21 cellular contexts compared by ENCODE assay signal in the genomic region with DNA sequence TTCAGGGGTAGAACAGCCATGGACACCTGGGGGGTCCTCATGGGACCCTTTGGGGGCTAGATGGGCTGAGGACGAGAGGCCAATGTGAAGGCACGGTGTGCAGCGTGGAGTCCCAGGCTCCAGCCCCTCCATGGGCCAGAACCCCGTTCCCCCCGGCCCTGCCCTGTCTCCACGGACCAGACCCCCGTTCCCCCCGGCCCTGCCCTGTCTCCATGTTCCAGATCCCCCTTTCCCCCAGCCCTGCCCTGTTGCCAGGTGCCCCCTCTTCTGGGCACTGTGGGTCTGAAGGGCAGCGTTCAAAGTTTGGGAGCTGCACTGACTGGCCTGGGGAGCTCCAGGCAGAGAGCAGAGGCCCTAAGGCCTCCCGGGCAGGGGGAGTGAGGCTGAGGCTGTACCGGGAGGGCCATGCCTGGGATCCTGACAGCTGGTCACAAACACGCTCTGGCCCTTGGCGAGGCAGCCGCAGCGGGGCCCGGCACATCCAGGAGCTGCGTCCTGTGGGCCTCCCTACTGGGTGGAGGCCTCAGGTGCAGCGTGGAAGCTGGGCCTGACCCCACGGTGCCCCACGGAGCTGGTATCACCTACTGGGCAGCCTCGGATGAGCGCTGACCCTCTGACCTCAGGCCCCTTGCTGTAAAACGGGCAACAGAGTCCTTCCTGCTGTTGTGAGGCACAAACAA. TPM values are rescaled to one million over a fixed set of nuclear protein-coding genes. Genes with fewer than 3 reads are reported as not detected.
DNase-seq lines count a peak whose midpoint lies in the region; ATAC-seq and TF ChIP-seq lines count a peak whose summit lies in the region.
"Had no signal": no experiment of that assay in that cellular context is flagged by ENCODE, and none has a peak within 500 bp of the region (broad histone marks: within the 10 kb centered on the region; RNA-seq: fewer than 3 reads in every experiment).

No MANE protein-coding gene starts in this region.

- no peaks in the 10 kb centered on the region for H3K4me1 ChIP-seq in osteoblast (ENCODE audit: insufficient read depth, low read length)
- H3K4me1 ChIP-seq in adrenal gland (replicated peaks in 1 of 2): no peaks in the 10 kb centered on the region
- H3K4me1 ChIP-seq: A549, HAP-1 had no signal

- H2AFZ ChIP-seq in osteoblast (ENCODE audit: low read length): no peak overlapping the region

- TF ChIP-seq CTCF in natural killer cell (IDR thresholded peaks at IDR 0.05): no peak
- TF ChIP-seq CTCF in glutamatergic neuron (IDR thresholded peaks at IDR 0.05; ENCODE audit: partially characterized antibody, unreplicated experiment): no peak
- TF ChIP-seq CTCF in osteoblast (IDR thresholded peaks at IDR 0.05; ENCODE audit: extremely low read depth, low read depth, low read length): no peak
- TF ChIP-seq CTCF in adrenal gland (IDR thresholded peaks at IDR 0.05): no peak

- intact Hi-C loops in natural killer cell (cut with micrococcal nuclease): no loop called here
- intact Hi-C loops in adrenal gland (cut with DNase I): no loop called here

- no peaks in the 10 kb centered on the region for H3K27me3 Mint-ChIP-seq in natural killer cell treated with Interleukin-12 subunit alpha and Interleukin-12 subunit beta and Interleukin-15 and Interleukin-18, amount 100 ng/mL, for 72 hours
- no peaks in the 10 kb centered on the region for H3K27me3 Mint-ChIP-seq in natural killer cell (ENCODE audit: low read depth in 2 of 2)
- peaks cover 5% of the 10 kb centered on the region for H3K27me3 Mint-ChIP-seq in glutamatergic neuron (ENCODE audit: unreplicated experiment)
- H3K27me3 Mint-ChIP-seq: CD4-positive, alpha-beta memory T cell had no signal

- H3K4me1 Mint-ChIP-seq in natural killer cell treated with Interleukin-12 subunit alpha and Interleukin-12 subunit beta and Interleukin-15 and Interleukin-18, amount 100 ng/mL, for 72 hours (ENCODE audit: low read depth in 2 of 2): peaks cover 0 to 2% of the 10 kb centered on the region in 2 donors
- H3K4me1 Mint-ChIP-seq in natural killer cell: peaks cover 0 to 15% of the 10 kb centered on the region in 2 donors
- peaks cover 2% of the 10 kb centered on the region for H3K4me1 Mint-ChIP-seq in glutamatergic neuron (ENCODE audit: low read depth, unreplicated experiment)
- H3K4me1 Mint-ChIP-seq: CD4-positive, alpha-beta memory T cell had no signal

- H3K4me3 ChIP-seq in osteoblast (ENCODE audit: insufficient read depth, low read length) (no peak overlapping the region), adrenal gland (no peak overlapping the region)
- H3K4me3 ChIP-seq: A549; BLaER1 treated with 17β-estradiol and CSF1 and Interleukin-3, amounts not matched to agents 10 nM and 100 nM; HAP-1 had no signal

- H3K79me2 ChIP-seq in osteoblast (ENCODE audit: insufficient read depth, low read length): no peaks in the 10 kb centered on the region

- no peaks in the 10 kb centered on the region for H3K27me3 ChIP-seq in osteoblast (ENCODE audit: insufficient read depth, low read length)
- no peaks in the 10 kb centered on the region for H3K27me3 ChIP-seq in adrenal gland
- H3K27me3 ChIP-seq: BLaER1 treated with 17β-estradiol and CSF1 and Interleukin-3, amounts not matched to agents 10 nM and 100 nM had no signal

- no peak overlapping the region for H3K27ac ChIP-seq in osteoblast (ENCODE audit: low read depth, low read length)
- no peak overlapping the region for H3K27ac ChIP-seq in adrenal gland
- H3K27ac ChIP-seq: A549; BLaER1 treated with 17β-estradiol and CSF1 and Interleukin-3, amounts not matched to agents 10 nM and 100 nM had no signal

- TF ChIP-seq POLR2A in adrenal gland (IDR thresholded peaks at IDR 0.05): no peak

- no peak overlapping the region for H3K4me3 Mint-ChIP-seq in natural killer cell treated with Interleukin-12 subunit alpha and Interleukin-12 subunit beta and Interleukin-15 and Interleukin-18, amount 100 ng/mL, for 72 hours
- no peak overlapping the region for H3K4me3 Mint-ChIP-seq in natural killer cell
- no peak overlapping the region for H3K4me3 Mint-ChIP-seq in glutamatergic neuron (ENCODE audit: unreplicated experiment)
- H3K4me3 Mint-ChIP-seq: CD4-positive, alpha-beta memory T cell; HFFc6 had no signal

- H4K20me1 ChIP-seq in osteoblast (ENCODE audit: insufficient read depth, low read length): peaks cover 4% of the 10 kb centered on the region

- H3K4me2 ChIP-seq in osteoblast (ENCODE audit: insufficient read depth, low read length): no peak overlapping the region
- H3K4me2 ChIP-seq: A549; BLaER1 treated with 17β-estradiol and CSF1 and Interleukin-3, amounts not matched to agents 10 nM and 100 nM had no signal

- 75 to 92% (median 89%) methylated on average over 7 to 23 of the region's 23 CpGs for WGBS in adrenal gland, 4 donors

- no peaks in the 10 kb centered on the region for H3K36me3 Mint-ChIP-seq in natural killer cell treated with Interleukin-12 subunit alpha and Interleukin-12 subunit beta and Interleukin-15 and Interleukin-18, amount 100 ng/mL, for 72 hours
- H3K36me3 Mint-ChIP-seq in natural killer cell (no peaks in the 10 kb centered on the region), glutamatergic neuron (ENCODE audit: unreplicated experiment) (no peaks in the 10 kb centered on the region)

- H3K36me3 ChIP-seq in osteoblast (ENCODE audit: insufficient read depth, low read length): peaks cover 11% of the 10 kb centered on the region
- peaks cover 0 to 17% of the 10 kb centered on the region in 2 donors for H3K36me3 ChIP-seq in adrenal gland (replicated peaks in 1 of 2)
- H3K36me3 ChIP-seq: BE2C had no signal

- no peak overlapping the region for H3K27ac Mint-ChIP-seq in natural killer cell treated with Interleukin-12 subunit alpha and Interleukin-12 subunit beta and Interleukin-15 and Interleukin-18, amount 100 ng/mL, for 72 hours
- H3K27ac Mint-ChIP-seq in natural killer cell: no peak overlapping the region
- no peak overlapping the region for H3K27ac Mint-ChIP-seq in glutamatergic neuron (ENCODE audit: unreplicated experiment)
- H3K27ac Mint-ChIP-seq: HFFc6 had no signal

- no peaks in the 10 kb centered on the region for H3K9me3 ChIP-seq in osteoblast (ENCODE audit: low read depth, low read length)
- H3K9me3 ChIP-seq in adrenal gland (replicated peaks in 1 of 3): no peaks in the 10 kb centered on the region
- H3K9me3 ChIP-seq: A549; BE2C; BLaER1 treated with 17β-estradiol and CSF1 and Interleukin-3, amounts not matched to agents 10 nM and 100 nM; HAP-1 had no signal

- no peaks in the 10 kb centered on the region for H3K9me3 Mint-ChIP-seq in natural killer cell treated with Interleukin-12 subunit alpha and Interleukin-12 subunit beta and Interleukin-15 and Interleukin-18, amount 100 ng/mL, for 72 hours
- H3K9me3 Mint-ChIP-seq in natural killer cell (no peaks in the 10 kb centered on the region), glutamatergic neuron (ENCODE audit: unreplicated experiment) (peaks cover 3% of the 10 kb centered on the region)
- H3K9me3 Mint-ChIP-seq: HFFc6 had no signal

- DNase-seq in natural killer cell treated with Interleukin-12 subunit alpha and Interleukin-12 subunit beta and Interleukin-15 and Interleukin-18, amount 100 ng/mL, for 72 hours (ENCODE audit: low spot score): peak; percentile 58
- DNase-seq in natural killer cell (no peak), glutamatergic neuron (peak; percentile 15), osteoblast (ENCODE audit: insufficient read length, low spot score, missing footprints) (peak; percentile 81), NCI-H2227 treated with DMSO at 0.1 percent for 48 hours (lab: John Stamatoyannopoulos, UW) (no peak), adrenal gland (no peak)
- DNase-seq: 8988T; ACHN; AML-193; BE2C; Calu3; CD4-positive, alpha-beta memory T cell; COR-L47; DMS53; DMS79 treated with DMSO at 0.1 percent for 48 hours; GOT3; HFFc6 had no signal

- ATAC-seq in natural killer cell treated with Interleukin-12 subunit alpha and Interleukin-12 subunit beta and Interleukin-15 and Interleukin-18, amount 100 ng/mL, for 72 hours: no peak
- no peak for ATAC-seq in natural killer cell
- ATAC-seq in HG03159 (IDR thresholded peaks at IDR 0.05; ENCODE audit: unreplicated experiment): no peak

RNA-seq across cellular contexts. Expression of a gene that starts 8.9 kb away (rescaled TPM):
- total RNA-seq in natural killer cell treated with Interleukin-12 subunit alpha and Interleukin-12 subunit beta and Interleukin-15 and Interleukin-18, amount 100 ng/mL, for 72 hours: 10 to 100 TPM; 15.4 to 19.6 TPM
- 10 to 100 TPM; 64.2 to 79.5 (median 65.2) TPM for total RNA-seq in natural killer cell
- total RNA-seq in glutamatergic neuron (ENCODE audit: unreplicated experiment): 26.2 TPM
- total RNA-seq in osteoblast: 10.3 and 15.2 TPM in 2 replicates
- total RNA-seq in adrenal gland: 10 to 100 TPM in 6 of 8 donors, 1 to 10 TPM in 2; 8.1 to 16.5 (median 13.2) TPM
- polyA plus RNA-seq in adrenal gland: 10 to 100 TPM in 2 of 3 donors, under 1 TPM in 1; 0.55 to 13.8 (median 11.8) TPM

RNA-seq across cellular contexts. Expression of a gene that starts 22.4 kb away (rescaled TPM):
- 10 to 100 TPM; 15.7 to 17.5 TPM for total RNA-seq in natural killer cell treated with Interleukin-12 subunit alpha and Interleukin-12 subunit beta and Interleukin-15 and Interleukin-18, amount 100 ng/mL, for 72 hours
- 10 to 100 TPM; 38.7 to 43.6 (median 43.0) TPM for total RNA-seq in natural killer cell
- total RNA-seq in glutamatergic neuron (ENCODE audit: unreplicated experiment): 20.3 TPM
- 23.0 and 26.4 TPM in 2 replicates for total RNA-seq in osteoblast
- total RNA-seq in adrenal gland: 10 to 100 TPM; 16.7 to 78.4 (median 31.2) TPM
- 100 to 1,000 TPM in 1 of 3 donors, 10 to 100 TPM in 1, 1 to 10 TPM in 1; 1.6 to 109 (median 90.6) TPM for polyA plus RNA-seq in adrenal gland

RNA-seq across cellular contexts. Expression of a gene that starts 28.7 kb away (rescaled TPM):
- total RNA-seq in natural killer cell treated with Interleukin-12 subunit alpha and Interleukin-12 subunit beta and Interleukin-15 and Interleukin-18, amount 100 ng/mL, for 72 hours: under 1 TPM in 1 of 2 donors, not detected in 1; 0.88 TPM
- total RNA-seq in natural killer cell (under 1 TPM; 0.19 to 0.80 (median 0.61) TPM), glutamatergic neuron (ENCODE audit: unreplicated experiment) (0.54 TPM), osteoblast (0.36 and 0.59 TPM in 2 replicates), adrenal gland (10 to 100 TPM in 1 of 8 donors, 1 to 10 TPM in 5, under 1 TPM in 2; 0.85 to 55.0 (median 3.1) TPM)
- 10 to 100 TPM in 1 of 3 donors, 1 to 10 TPM in 2; 2.5 to 11.6 (median 3.7) TPM for polyA plus RNA-seq in adrenal gland

RNA-seq across cellular contexts. Expression of a gene that starts 32.2 kb away (rescaled TPM):
- 10 to 100 TPM; 26.5 to 29.2 TPM for total RNA-seq in natural killer cell treated with Interleukin-12 subunit alpha and Interleukin-12 subunit beta and Interleukin-15 and Interleukin-18, amount 100 ng/mL, for 72 hours
- total RNA-seq in natural killer cell: 10 to 100 TPM; 72.8 to 79.8 (median 73.2) TPM
- total RNA-seq in glutamatergic neuron (ENCODE audit: unreplicated experiment): 62.7 TPM
- total RNA-seq in osteoblast: 12.4 and 13.8 TPM in 2 replicates
- 10 to 100 TPM; 30.5 to 70.4 (median 47.9) TPM for total RNA-seq in adrenal gland
- polyA plus RNA-seq in adrenal gland: 100 to 1,000 TPM in 2 of 3 donors, 10 to 100 TPM in 1; 22.4 to 142 (median 113) TPM

RNA-seq across cellular contexts. Expression of a gene that starts 32.4 kb away (rescaled TPM):
- 100 to 1,000 TPM; 168 to 234 TPM for total RNA-seq in natural killer cell treated with Interleukin-12 subunit alpha and Interleukin-12 subunit beta and Interleukin-15 and Interleukin-18, amount 100 ng/mL, for 72 hours
- 100 to 1,000 TPM; 349 to 358 (median 349) TPM for total RNA-seq in natural killer cell
- total RNA-seq in glutamatergic neuron (ENCODE audit: unreplicated experiment): 123 TPM
- 45.7 and 48.9 TPM in 2 replicates for total RNA-seq in osteoblast
- 100 to 1,000 TPM in 6 of 8 donors, 10 to 100 TPM in 2; 90.3 to 176 (median 132) TPM for total RNA-seq in adrenal gland
- 100 to 1,000 TPM in 2 of 3 donors, 10 to 100 TPM in 1; 39.0 to 381 (median 224) TPM for polyA plus RNA-seq in adrenal gland

Comparison
In these comparisons a context has a peak if more than half of its experiments do, and no peak if none do; other contexts are left out.
1. DNase-seq: peak in natural killer cell treated with Interleukin-12 subunit alpha and Interleukin-12 subunit beta and Interleukin-15 and Interleukin-18, amount 100 ng/mL, for 72 hours (single experiment), glutamatergic neuron (single experiment) and osteoblast (single experiment); none in natural killer cell (single experiment), NCI-H2227 treated with DMSO at 0.1 percent for 48 hours (single experiment) and adrenal gland (0 of 7).